8 cellular contexts compared by ENCODE assay signal in the genomic region with DNA sequence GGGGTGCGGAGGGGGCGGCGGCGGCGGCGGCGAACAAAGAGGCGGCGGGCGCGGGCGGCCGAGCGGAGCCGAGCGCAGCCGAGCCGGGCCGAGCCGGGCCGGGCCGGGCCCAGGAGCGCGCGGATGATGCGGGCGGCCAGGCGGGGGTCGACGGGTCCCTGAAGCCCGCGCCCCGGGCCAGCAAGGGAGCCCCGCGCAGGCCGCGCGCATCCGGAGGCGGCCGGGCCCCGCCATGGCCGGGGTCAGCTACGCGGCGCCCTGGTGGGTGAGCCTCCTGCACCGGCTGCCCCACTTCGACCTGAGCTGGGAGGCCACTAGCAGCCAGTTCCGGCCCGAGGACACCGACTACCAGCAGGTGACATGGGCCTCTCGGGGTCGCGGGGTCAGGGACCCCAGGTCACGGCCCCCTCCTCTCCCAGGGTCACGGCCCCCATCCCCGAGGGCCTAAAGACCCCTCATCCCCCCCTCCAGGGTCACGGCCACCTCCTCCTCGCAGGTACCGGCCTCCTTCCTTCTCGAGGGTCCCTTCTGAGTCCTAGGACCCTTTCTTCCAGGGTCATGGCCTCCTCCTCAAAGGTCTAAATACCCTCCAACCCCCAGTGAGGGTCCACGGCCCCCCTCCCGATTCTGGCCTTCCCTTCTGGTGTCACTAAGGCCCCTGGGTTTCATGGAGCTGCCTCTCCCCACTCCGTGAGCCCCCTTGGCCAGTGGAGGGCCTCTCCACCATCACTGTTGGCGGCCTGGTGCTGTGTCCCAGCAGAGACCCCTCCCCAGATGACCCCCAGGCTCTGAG. TPM values are rescaled to one million over a fixed set of nuclear protein-coding genes. Genes with fewer than 3 reads are reported as not detected.
DNase-seq lines count a peak whose midpoint lies in the region; ATAC-seq lines count a peak whose summit lies in the region.

TSS of gene TTYH3 (plus strand) at position 63 of the 793 bp plus-strand sequence. CDS start at position 233, 170 bp downstream.

- H3K4me3 Mint-ChIP-seq in activated CD4-positive, alpha-beta memory T cell treated with anti-CD3 and anti-CD28 coated beads, Interleukin-2, amount 10 ng/mL, durations not matched to agents 7 days and 5 days, result peak within 1 kb of the TSS; percentile 71

- no peaks in the 10 kb centered on the region for H3K27me3 Mint-ChIP-seq in activated CD4-positive, alpha-beta memory T cell treated with anti-CD3 and anti-CD28 coated beads, Interleukin-2, amount 10 ng/mL, durations not matched to agents 7 days and 5 days

- no peaks in the 10 kb centered on the region for H3K36me3 Mint-ChIP-seq in activated CD4-positive, alpha-beta memory T cell treated with anti-CD3 and anti-CD28 coated beads, Interleukin-2, amount 10 ng/mL, durations not matched to agents 7 days and 5 days (ENCODE audit: low read depth)

- no peak for DNase-seq in A172 (ENCODE audit: low spot score)
- no peak for DNase-seq in activated CD4-positive, alpha-beta memory T cell treated with anti-CD3 and anti-CD28 coated beads, Interleukin-2, amount 10 ng/mL, durations not matched to agents 7 days and 5 days
- DNase-seq in Right ventricle myocardium superior, result peak; percentile 68
- DNase-seq in pulmonary artery endothelial cell (ENCODE audit: low read depth, low spot score), result no peak
- no peak for DNase-seq in NAMALWA (ENCODE audit: low spot score)
- DNase-seq in iPS-NIHi11 (ENCODE audit: low spot score), result no peak

- peaks cover 20% of the 10 kb centered on the region for H3K4me1 Mint-ChIP-seq in activated CD4-positive, alpha-beta memory T cell treated with anti-CD3 and anti-CD28 coated beads, Interleukin-2, amount 10 ng/mL, durations not matched to agents 7 days and 5 days

- CTCF ChIA-PET in activated CD4-positive, alpha-beta memory T cell treated with anti-CD3 and anti-CD28 coated beads, Interleukin-2, amount 10 ng/mL, durations not matched to agents 7 days and 5 days (lab: Charles Lee), result interaction anchor here (0.6 to 1.6 kb wide), 2 partner anchors 78 to 662 kb away, joined by 4 to 6 read pairs; no protein-coding TSS in a partner anchor

- POLR2A ChIA-PET in activated CD4-positive, alpha-beta memory T cell treated with anti-CD3 and anti-CD28 coated beads, Interleukin-2, amount 10 ng/mL, durations not matched to agents 7 days and 5 days (lab: Charles Lee), result interaction anchor here (0.9 to 2.0 kb wide), 4 partner anchors 13 to 79 kb away, joined by 3 to 5 read pairs (median 4); no protein-coding TSS in a partner anchor

- intact Hi-C loops in Right ventricle myocardium superior (cut with DNase I), result no loop called here

- H3K27ac Mint-ChIP-seq in activated CD4-positive, alpha-beta memory T cell treated with anti-CD3 and anti-CD28 coated beads, Interleukin-2, amount 10 ng/mL, durations not matched to agents 7 days and 5 days, result peak within 1 kb of the TSS; percentile 47

- no peaks in the 10 kb centered on the region for H3K9me3 Mint-ChIP-seq in activated CD4-positive, alpha-beta memory T cell treated with anti-CD3 and anti-CD28 coated beads, Interleukin-2, amount 10 ng/mL, durations not matched to agents 7 days and 5 days

- ATAC-seq in GM19025 (IDR thresholded peaks at IDR 0.05; ENCODE audit: low read depth, unreplicated experiment) (peak; percentile 25), HG03175 (IDR thresholded peaks at IDR 0.05; ENCODE audit: unreplicated experiment) (peak; percentile 46), Right ventricle myocardium superior (ENCODE audit: poor library complexity) (peak; percentile 2)

RNA-seq across cellular contexts. Expression of gene TTYH3, which starts in this region (rescaled TPM):
- 34.3 and 42.4 TPM in 2 replicates for total RNA-seq in A172 (2014; rRNA removed; shearing (Covaris generic))
- 10 to 100 TPM in 1 of 2 experiments, 1 to 10 TPM in 1; 9.7 to 10.2 TPM for total RNA-seq in activated CD4-positive, alpha-beta memory T cell treated with anti-CD3 and anti-CD28 coated beads, Interleukin-2, amount 10 ng/mL, durations not matched to agents 7 days and 5 days
- total RNA-seq in Right ventricle myocardium superior (12.6 TPM), pulmonary artery endothelial cell (48.3 and 54.7 TPM in 2 replicates)
